ENCODE assay signal across 20 cellular contexts in genomic region chr7:22052221-22052639, GRCh38.
DNase-seq lines count a peak whose midpoint lies in the region; ATAC-seq and TF ChIP-seq lines count a peak whose summit lies in the region.
"Had no signal": no experiment of that assay in that cellular context is flagged by ENCODE, and none has a peak within 500 bp of the region (broad histone marks: within the 10 kb centered on the region; RNA-seq: fewer than 3 reads in every experiment).

No MANE protein-coding gene starts in this region.

- TF ChIP-seq CTCF in prostate gland (IDR thresholded peaks at IDR 0.05), result no peak
- no peak for TF ChIP-seq CTCF in uterus (IDR thresholded peaks at IDR 0.05)

- H3K4me1 Mint-ChIP-seq in stimulated activated effector memory CD8-positive, alpha-beta T cell treated with anti-CD3 and anti-CD28 coated beads, Interleukin-12 subunit alpha, Interleukin-12 subunit beta, amount 100 ng/mL, for 72 hours, result no peaks in the 10 kb centered on the region
- H3K4me1 Mint-ChIP-seq: activated naive CD8-positive, alpha-beta T cell treated with anti-CD3 and anti-CD28 coated beads, Interleukin-2, amount 50 U/mL, for 24 hours; CD4-positive, alpha-beta memory T cell; IgD-negative memory B cell had no signal

- H3K27ac Mint-ChIP-seq in stimulated activated effector memory CD8-positive, alpha-beta T cell treated with anti-CD3 and anti-CD28 coated beads, Interleukin-12 subunit alpha, Interleukin-12 subunit beta, amount 100 ng/mL, for 72 hours, result no peak overlapping the region
- H3K27ac Mint-ChIP-seq: activated naive CD8-positive, alpha-beta T cell treated with anti-CD3 and anti-CD28 coated beads, Interleukin-2, amount 50 U/mL, for 24 hours; CD4-positive, alpha-beta memory T cell; IgD-negative memory B cell had no signal

- no peaks in the 10 kb centered on the region for H3K36me3 Mint-ChIP-seq in stimulated activated effector memory CD8-positive, alpha-beta T cell treated with anti-CD3 and anti-CD28 coated beads, Interleukin-12 subunit alpha, Interleukin-12 subunit beta, amount 100 ng/mL, for 72 hours
- H3K36me3 Mint-ChIP-seq: CD4-positive, alpha-beta memory T cell had no signal

- 44% methylated on average over 9 of the region's 9 CpGs for WGBS in prostate gland

- no peak overlapping the region for H3K4me3 Mint-ChIP-seq in stimulated activated effector memory CD8-positive, alpha-beta T cell treated with anti-CD3 and anti-CD28 coated beads, Interleukin-12 subunit alpha, Interleukin-12 subunit beta, amount 100 ng/mL, for 72 hours
- H3K4me3 Mint-ChIP-seq: activated naive CD8-positive, alpha-beta T cell treated with anti-CD3 and anti-CD28 coated beads, Interleukin-2, amount 50 U/mL, for 24 hours; CD4-positive, alpha-beta memory T cell; IgD-negative memory B cell had no signal

- H3K9me3 ChIP-seq in prostate gland (no peaks in the 10 kb centered on the region), uterus (no peaks in the 10 kb centered on the region)

- H3K4me1 ChIP-seq in prostate gland (replicated peaks), result no peaks in the 10 kb centered on the region
- H3K4me1 ChIP-seq in uterus, result no peaks in the 10 kb centered on the region

- no peaks in the 10 kb centered on the region for H3K9me3 Mint-ChIP-seq in stimulated activated effector memory CD8-positive, alpha-beta T cell treated with anti-CD3 and anti-CD28 coated beads, Interleukin-12 subunit alpha, Interleukin-12 subunit beta, amount 100 ng/mL, for 72 hours
- H3K9me3 Mint-ChIP-seq: activated naive CD8-positive, alpha-beta T cell treated with anti-CD3 and anti-CD28 coated beads, Interleukin-2, amount 50 U/mL, for 24 hours; CD4-positive, alpha-beta memory T cell; IgD-negative memory B cell had no signal

- intact Hi-C loops in prostate gland (cut with DNase I) (no loop called here), uterus (cut with DNase I; ENCODE audit: low total_unique reads) (no loop called here)

- H3K4me3 ChIP-seq in prostate gland (no peak overlapping the region), uterus (no peak overlapping the region)
- H3K4me3 ChIP-seq: coronary artery, SK-N-MC had no signal

- H3K27me3 ChIP-seq in prostate gland (replicated peaks; ENCODE audit: insufficient read depth), result no peaks in the 10 kb centered on the region
- H3K27me3 ChIP-seq in uterus, result no peaks in the 10 kb centered on the region

- H3K36me3 ChIP-seq in prostate gland, result no peaks in the 10 kb centered on the region
- no peaks in the 10 kb centered on the region for H3K36me3 ChIP-seq in uterus

- TF ChIP-seq POLR2A in prostate gland (IDR thresholded peaks at IDR 0.05), result no peak
- TF ChIP-seq POLR2A in uterus (IDR thresholded peaks at IDR 0.05), result no peak

- H3K27ac ChIP-seq in prostate gland (no peak overlapping the region), uterus (no peak overlapping the region)
- H3K27ac ChIP-seq: coronary artery, SK-N-MC had no signal

- DNase-seq in A172 (ENCODE audit: low spot score) (peak; percentile 33), HT1080 (ENCODE audit: low read depth) (peak; percentile 39), RPMI7951 (ENCODE audit: low read depth) (peak; percentile 18), glomerular visceral epithelial cell (ENCODE audit: extremely low spot score) (peak; percentile 0), prostate gland (ENCODE audit: low spot score) (no peak), uterus (no peak), NCI-H187 (lab: John Stamatoyannopoulos, UW) (no peak)
- no peak for DNase-seq in stimulated activated effector memory CD8-positive, alpha-beta T cell treated with anti-CD3 and anti-CD28 coated beads, Interleukin-12 subunit alpha, Interleukin-12 subunit beta, amount 100 ng/mL, for 72 hours (ENCODE audit: low spot score in 2 of 2)
- DNase-seq: ACHN; activated CD4-positive, alpha-beta T cell treated with anti-CD3 and anti-CD28 coated beads, Interleukin-2, amount 50 U/mL, for 4 hours; activated naive CD8-positive, alpha-beta T cell treated with anti-CD3 and anti-CD28 coated beads, Interleukin-2, amount 50 U/mL, for 24 hours; CD4-positive, alpha-beta memory T cell; NCI-H1048; NCI-H446 treated with DMSO at 0.1 percent for 48 hours; stimulated activated CD4-positive, alpha-beta T cell treated with anti-CD3 and anti-CD28 coated beads, Interleukin-12 subunit alpha, Interleukin-12 subunit beta, amount 100 ng/mL, for 4 hours; stimulated activated naive CD8-positive, alpha-beta T cell treated with anti-CD3 and anti-CD28 coated beads, Interleukin-15, Interleukin-2, amounts not matched to agents 100 U/mL and 50 U/mL, for 24 hours had no signal

- ATAC-seq in stimulated activated effector memory CD8-positive, alpha-beta T cell treated with anti-CD3 and anti-CD28 coated beads, Interleukin-12 subunit alpha, Interleukin-12 subunit beta, amount 100 ng/mL, for 72 hours, result no peak
- ATAC-seq: activated naive CD8-positive, alpha-beta T cell treated with anti-CD3 and anti-CD28 coated beads, Interleukin-2, amount 50 U/mL, for 24 hours; HCT116; stimulated activated naive CD8-positive, alpha-beta T cell treated with anti-CD3 and anti-CD28 coated beads, Interleukin-15, Interleukin-2, amounts not matched to agents 100 U/mL and 50 U/mL, for 24 hours had no signal

Comparison
In these comparisons a context has a peak if more than half of its experiments do, and no peak if none do; other contexts are left out.
1. DNase-seq: peak in A172 (single experiment), HT1080 (single experiment), RPMI7951 (single experiment) and glomerular visceral epithelial cell (single experiment); none in prostate gland (single experiment), stimulated activated effector memory CD8-positive, alpha-beta T cell treated with anti-CD3 and anti-CD28 coated beads, Interleukin-12 subunit alpha, Interleukin-12 subunit beta, amount 100 ng/mL, for 72 hours (0 of 2), uterus (0 of 2) and NCI-H187 (0 of 2).